In genomic region chr9:88835038-88835466, GRCh38 we compare ENCODE assay signal across 9 cellular contexts.
DNase-seq lines count a peak whose midpoint lies in the region; ATAC-seq, FAIRE-seq and TF ChIP-seq lines count a peak whose summit lies in the region.
"Had no signal": no experiment of that assay in that cellular context is flagged by ENCODE, and none has a peak within 500 bp of the region (broad histone marks: within the 10 kb centered on the region; RNA-seq: fewer than 3 reads in every experiment).

No MANE protein-coding gene starts in this region.

- H4K20me1 ChIP-seq in Loucy (ENCODE audit: insufficient read depth, low read length, poor library complexity, severe bottlenecking) = no peaks in the 10 kb centered on the region

- H3K4me2 ChIP-seq in Loucy (ENCODE audit: low read depth, low read length, poor library complexity, severe bottlenecking) = peak overlapping the region; percentile 50

- no peaks in the 10 kb centered on the region for H3K36me3 Mint-ChIP-seq in CD4-positive, CD25-positive, alpha-beta regulatory T cell
- peaks cover 10% of the 10 kb centered on the region for H3K36me3 Mint-ChIP-seq in central memory CD8-positive, alpha-beta T cell (ENCODE audit: insufficient read depth)

- DNase-seq in CD4-positive, CD25-positive, alpha-beta regulatory T cell = peak in 2 of 3 donors; percentile 68 to 82
- no peak for DNase-seq in central memory CD8-positive, alpha-beta T cell (ENCODE audit: low spot score in 2 of 2)
- DNase-seq in D721Med (ENCODE audit: insufficient read length, low spot score) = no peak
- no peak for DNase-seq in hippocampal formation (lab: John Stamatoyannopoulos, UW)
- DNase-seq in NCI-H345 (lab: John Stamatoyannopoulos, UW) = no peak
- DNase-seq: lower lobe of right lung had no signal

- H3K4me1 ChIP-seq in CD4-positive, CD25-positive, alpha-beta regulatory T cell (ENCODE audit: control insufficient read depth, insufficient read depth, low read length, poor library complexity, severe bottlenecking) = peaks cover 18% of the 10 kb centered on the region
- H3K4me1 ChIP-seq in Loucy (ENCODE audit: insufficient read depth, low read length, poor library complexity, severe bottlenecking) = peaks cover 19% of the 10 kb centered on the region

- peak overlapping the region; percentile 5 for H3K4me3 ChIP-seq in CD4-positive, CD25-positive, alpha-beta regulatory T cell (ENCODE audit: low read depth, low read length)
- no peak overlapping the region for H3K4me3 ChIP-seq in Loucy (ENCODE audit: low read length, poor library complexity, severe bottlenecking)
- H3K4me3 ChIP-seq: lower lobe of right lung had no signal

- no peaks in the 10 kb centered on the region for H3K9me3 ChIP-seq in CD4-positive, CD25-positive, alpha-beta regulatory T cell (ENCODE audit: control insufficient read depth in 2 of 2, low read length in 2 of 2)
- H3K9me3 ChIP-seq in Loucy (ENCODE audit: insufficient read depth, low read depth, low read length) = no peaks in the 10 kb centered on the region
- H3K9me3 ChIP-seq: lower lobe of right lung had no signal

- peaks cover 75% of the 10 kb centered on the region for H3K27me3 Mint-ChIP-seq in CD4-positive, CD25-positive, alpha-beta regulatory T cell
- H3K27me3 Mint-ChIP-seq in central memory CD8-positive, alpha-beta T cell = peaks cover 68% of the 10 kb centered on the region

- no peak for FAIRE-seq in D721Med (lab: Jason Lieb, UNC)

- H3K9me2 ChIP-seq in Loucy (replicated peaks; ENCODE audit: low read depth, low read length) = no peaks in the 10 kb centered on the region

- H3K79me2 ChIP-seq in Loucy (ENCODE audit: insufficient read depth, low read length) = no peaks in the 10 kb centered on the region

- H3K9me3 Mint-ChIP-seq in CD4-positive, CD25-positive, alpha-beta regulatory T cell = peaks cover 0 to 6% (median 0%) of the 10 kb centered on the region in 7 donors
- no peaks in the 10 kb centered on the region for H3K9me3 Mint-ChIP-seq in central memory CD8-positive, alpha-beta T cell

- TF ChIP-seq CTCF in Loucy (conservative IDR thresholded peaks at IDR 0.05; ENCODE audit: low read length) (no peak), D721Med (IDR thresholded peaks at IDR 0.05; ENCODE audit: insufficient read depth, missing control alignments) (no peak)

- H3K27ac ChIP-seq in CD4-positive, CD25-positive, alpha-beta regulatory T cell (ENCODE audit: insufficient read depth, low read length, poor library complexity, severe bottlenecking) = no peak overlapping the region
- H3K27ac ChIP-seq: lower lobe of right lung had no signal

- H3K36me3 ChIP-seq in CD4-positive, CD25-positive, alpha-beta regulatory T cell (ENCODE audit: control insufficient read depth, insufficient read depth, low read length) = no peaks in the 10 kb centered on the region
- no peaks in the 10 kb centered on the region for H3K36me3 ChIP-seq in Loucy (ENCODE audit: insufficient read depth, low read length)
- H3K36me3 ChIP-seq: lower lobe of right lung had no signal

- no peaks in the 10 kb centered on the region for H3F3A ChIP-seq in Loucy (ENCODE audit: low read depth)

- H3K9ac ChIP-seq in Loucy (ENCODE audit: low read depth, low read length, poor library complexity, severe bottlenecking) = no peak overlapping the region

- ATAC-seq in CD4-positive, CD25-positive, alpha-beta regulatory T cell (ENCODE audit: low read depth in 2 of 2) = peak; percentile 58 to 74
- ATAC-seq in GM21447 (IDR thresholded peaks at IDR 0.05; ENCODE audit: unreplicated experiment) = peak; percentile 67
- peak; percentile 95 for ATAC-seq in central memory CD8-positive, alpha-beta T cell (replicated peaks; ENCODE audit: extremely low read depth, poor library complexity, severe bottlenecking)
- ATAC-seq in HG03025 (IDR thresholded peaks at IDR 0.05; ENCODE audit: low FRiP score, unreplicated experiment) = no peak

- peaks cover 15 to 33% (median 18%) of the 10 kb centered on the region in 4 donors for H3K4me1 Mint-ChIP-seq in CD4-positive, CD25-positive, alpha-beta regulatory T cell
- peaks cover 28% of the 10 kb centered on the region for H3K4me1 Mint-ChIP-seq in central memory CD8-positive, alpha-beta T cell

- peaks cover 31% of the 10 kb centered on the region for H3K27me3 ChIP-seq in CD4-positive, CD25-positive, alpha-beta regulatory T cell (ENCODE audit: control insufficient read depth, insufficient read depth, low read length)
- peaks cover 26% of the 10 kb centered on the region for H3K27me3 ChIP-seq in Loucy (ENCODE audit: insufficient read depth, low read length, poor library complexity, severe bottlenecking)

- peak overlapping the region; percentile 2 to 17 (median 4) for H3K4me3 Mint-ChIP-seq in CD4-positive, CD25-positive, alpha-beta regulatory T cell
- H3K4me3 Mint-ChIP-seq in central memory CD8-positive, alpha-beta T cell = peak overlapping the region; percentile 40

- H2AFZ ChIP-seq in Loucy (ENCODE audit: low read length) = no peak overlapping the region

- H3K27ac Mint-ChIP-seq in CD4-positive, CD25-positive, alpha-beta regulatory T cell = no peak overlapping the region
- H3K27ac Mint-ChIP-seq in central memory CD8-positive, alpha-beta T cell (ENCODE audit: low read depth) = peak overlapping the region; percentile 77

Comparison
In these comparisons a context has a peak if more than half of its experiments do, and no peak if none do; other contexts are left out.
1. DNase-seq: peak in CD4-positive, CD25-positive, alpha-beta regulatory T cell (2 of 3); none in central memory CD8-positive, alpha-beta T cell (0 of 2), D721Med (single experiment), hippocampal formation (0 of 2) and NCI-H345 (single experiment).